ENCODE assay signal across 19 cellular contexts in genomic region chr6:157005940-157006339, GRCh38.
"Had no signal": no experiment of that assay in that cellular context is flagged by ENCODE, and none has a peak within 500 bp of the region (broad histone marks: within the 10 kb centered on the region; RNA-seq: fewer than 3 reads in every experiment).

No MANE protein-coding gene starts in this region.

- H3K9me3 Mint-ChIP-seq: activated B cell treated with CpG ODN at 0.5 μM for 24 hours; activated naive CD4-positive, alpha-beta T cell treated with anti-CD3 and anti-CD28 coated beads, Interleukin-2, amount 10 ng/mL, durations not matched to agents 7 days and 5 days; activated T-cell treated with anti-CD3 and anti-CD28 coated beads, Interleukin-2, amount 50 U/mL, for 4 hours; central memory CD8-positive, alpha-beta T cell; immature natural killer cell; natural killer cell had no signal

- H3K27me3 ChIP-seq: neutrophil, testis, upper lobe of right lung had no signal

- DNase-seq: activated B cell treated with CpG ODN at 0.5 μM for 24 hours; activated CD4-positive, alpha-beta T cell treated with anti-CD3 and anti-CD28 coated beads for 4 hours; activated CD8-positive, alpha-beta T cell treated with anti-CD3 and anti-CD28 coated beads, Interleukin-2, amount 10 ng/mL, durations not matched to agents 7 days and 5 days; activated naive CD4-positive, alpha-beta T cell treated with anti-CD3 and anti-CD28 coated beads, Interleukin-2, amount 10 ng/mL, durations not matched to agents 7 days and 5 days; activated T-cell treated with anti-CD3 and anti-CD28 coated beads, Interleukin-2, amount 50 U/mL, for 4 hours; aorta; foreskin melanocyte; immature natural killer cell; left ventricle myocardium superior; natural killer cell; stimulated activated CD4-positive, alpha-beta T cell treated with anti-CD3 and anti-CD28 coated beads, Interleukin-4, amount 100 ng/mL, for 1 hour; testis; upper lobe of right lung had no signal

- H3K27ac Mint-ChIP-seq: activated B cell treated with CpG ODN at 0.5 μM for 24 hours; activated CD8-positive, alpha-beta T cell treated with anti-CD3 and anti-CD28 coated beads, Interleukin-2, amount 10 ng/mL, durations not matched to agents 7 days and 5 days; activated naive CD4-positive, alpha-beta T cell treated with anti-CD3 and anti-CD28 coated beads, Interleukin-2, amount 10 ng/mL, durations not matched to agents 7 days and 5 days had no signal

- H3K27me3 Mint-ChIP-seq: activated B cell treated with CpG ODN at 0.5 μM for 24 hours; activated naive CD4-positive, alpha-beta T cell treated with anti-CD3 and anti-CD28 coated beads, Interleukin-2, amount 10 ng/mL, durations not matched to agents 7 days and 5 days; central memory CD8-positive, alpha-beta T cell had no signal

- H3K36me3 ChIP-seq: neutrophil, upper lobe of right lung had no signal

- H2AFZ ChIP-seq: parathyroid adenoma had no signal

- ATAC-seq: activated CD8-positive, alpha-beta T cell treated with anti-CD3 and anti-CD28 coated beads, Interleukin-2, amount 10 ng/mL, durations not matched to agents 7 days and 5 days; activated T-cell treated with anti-CD3 and anti-CD28 coated beads, Interleukin-2, amount 50 U/mL, for 4 hours; left ventricle myocardium superior; natural killer cell; sciatic nerve; upper lobe of right lung had no signal

- H3K4me2 ChIP-seq: smooth muscle cell had no signal

- H3K4me3 ChIP-seq: coronary artery, smooth muscle cell, testis, upper lobe of right lung had no signal

- H3K4me1 ChIP-seq: testis, upper lobe of right lung had no signal

- H3K4me3 Mint-ChIP-seq: activated B cell treated with CpG ODN at 0.5 μM for 24 hours; activated CD8-positive, alpha-beta T cell treated with anti-CD3 and anti-CD28 coated beads, Interleukin-2, amount 10 ng/mL, durations not matched to agents 7 days and 5 days; activated naive CD4-positive, alpha-beta T cell treated with anti-CD3 and anti-CD28 coated beads, Interleukin-2, amount 10 ng/mL, durations not matched to agents 7 days and 5 days; activated T-cell treated with anti-CD3 and anti-CD28 coated beads, Interleukin-2, amount 50 U/mL, for 4 hours; central memory CD8-positive, alpha-beta T cell; immature natural killer cell; natural killer cell had no signal

- H3K36me3 Mint-ChIP-seq: activated naive CD4-positive, alpha-beta T cell treated with anti-CD3 and anti-CD28 coated beads, Interleukin-2, amount 10 ng/mL, durations not matched to agents 7 days and 5 days; immature natural killer cell; natural killer cell had no signal

- H3K9me3 ChIP-seq: neutrophil, testis, upper lobe of right lung had no signal

- H3K9ac ChIP-seq: parathyroid adenoma had no signal

- H3K27ac ChIP-seq: coronary artery, neutrophil, parathyroid adenoma, testis, upper lobe of right lung had no signal
